ENCODE assay signal across 8 cellular contexts in genomic region chr4:145808021-145808650, GRCh38.
DNase-seq lines count a peak whose midpoint lies in the region; ATAC-seq and TF ChIP-seq lines count a peak whose summit lies in the region.

No MANE protein-coding gene starts in this region.

- ATAC-seq in GM19023 (IDR thresholded peaks at IDR 0.05; ENCODE audit: unreplicated experiment) (peak; percentile 67), HG03064 (IDR thresholded peaks at IDR 0.05; ENCODE audit: low read depth, unreplicated experiment) (peak; percentile 40), gastrocnemius medialis (peak; percentile 67 to 71)

- no peaks in the 10 kb centered on the region for H3K27me3 ChIP-seq in BJ (ENCODE audit: control insufficient read depth, insufficient read depth, low read length)
- H3K27me3 ChIP-seq in esophagus (ENCODE audit: control insufficient read depth in 1 of 2, insufficient read depth in 2 of 2, low read length in 2 of 2): no peaks in the 10 kb centered on the region
- H3K27me3 ChIP-seq in gastrocnemius medialis: no peaks in the 10 kb centered on the region

- H3K4me1 Mint-ChIP-seq in T-helper 1 cell treated with Interleukin-12 subunit alpha and Interleukin-12 subunit beta and Interleukin-4 antibody, amounts not matched to agents 30 μg/mL and 1 μg/mL, for 36 hours (ENCODE audit: low read depth): peaks cover 33% of the 10 kb centered on the region

- H3K36me3 ChIP-seq in BJ (ENCODE audit: control insufficient read depth, insufficient read depth, low read length) (peaks cover 2% of the 10 kb centered on the region; the same call in 1 of the 2 replicates), esophagus (ENCODE audit: control insufficient read depth in 2 of 2, insufficient read depth in 2 of 2, low read length in 1 of 2) (no peaks in the 10 kb centered on the region), gastrocnemius medialis (no peaks in the 10 kb centered on the region)

- CTCF ChIA-PET in BJ (lab: Yijun Ruan, JAX): interaction anchor here (0.6 to 0.8 kb wide), 2 partner anchors 12 to 58 kb away, joined by 3 to 4 read pairs; no protein-coding TSS in a partner anchor

- TF ChIP-seq CTCF in BJ (IDR thresholded peaks at IDR 0.05; ENCODE audit: insufficient read depth, low read depth, low read length) (no peak), gastrocnemius medialis (IDR thresholded peaks at IDR 0.05 in 4 of 5, conservative IDR thresholded peaks at IDR 0.05 in 1 of 5) (no peak)

- H3K9me3 ChIP-seq in esophagus (ENCODE audit: control insufficient read depth in 2 of 2, insufficient read depth in 1 of 2, low read depth in 1 of 2, low read length in 1 of 2) (peaks cover 0 to 2% of the 10 kb centered on the region in 2 donors), gastrocnemius medialis (no peaks in the 10 kb centered on the region)

- 7 to 37% methylated on average over 3 of the region's 3 CpGs for WGBS in esophagus, 2 donors

- H3K27ac ChIP-seq in esophagus (ENCODE audit: low read depth in 2 of 2, low read length in 1 of 2): peak overlapping the region; percentile 75 to 84
- peak overlapping the region in 2 of 4 donors; percentile 10 to 58 for H3K27ac ChIP-seq in gastrocnemius medialis

- no peak overlapping the region for H3K4me3 ChIP-seq in BJ (ENCODE audit: low read depth, low read length)
- H3K4me3 ChIP-seq in esophagus (ENCODE audit: low read depth in 1 of 2, low read length in 2 of 2): no peak overlapping the region
- no peak overlapping the region for H3K4me3 ChIP-seq in gastrocnemius medialis

- DNase-seq in BJ (ENCODE audit: low read depth): peak; percentile 79
- no peak for DNase-seq in gastrocnemius medialis
- DNase-seq in SHP77 (lab: John Stamatoyannopoulos, UW): no peak
- DNase-seq in middle frontal gyrus (ENCODE audit: extremely low spot score, low spot score): no peak

- POLR2A ChIA-PET in BJ (lab: Charles Lee): no interaction called here

- in situ Hi-C loops in gastrocnemius medialis (cut with MboI; ENCODE audit: low sequenced_read_pairs in 4 of 4): no loop called here

- peak overlapping the region; percentile 96 for H3K27ac Mint-ChIP-seq in T-helper 1 cell treated with Interleukin-12 subunit alpha and Interleukin-12 subunit beta and Interleukin-4 antibody, amounts not matched to agents 30 μg/mL and 1 μg/mL, for 36 hours

- peaks cover 38% of the 10 kb centered on the region for H3K36me3 Mint-ChIP-seq in T-helper 1 cell treated with Interleukin-12 subunit alpha and Interleukin-12 subunit beta and Interleukin-4 antibody, amounts not matched to agents 30 μg/mL and 1 μg/mL, for 36 hours (ENCODE audit: low read depth)

- no peaks in the 10 kb centered on the region for H3K27me3 Mint-ChIP-seq in T-helper 1 cell treated with Interleukin-12 subunit alpha and Interleukin-12 subunit beta and Interleukin-4 antibody, amounts not matched to agents 30 μg/mL and 1 μg/mL, for 36 hours (ENCODE audit: low read depth)

- H3K4me1 ChIP-seq in esophagus (ENCODE audit: control insufficient read depth in 2 of 2, insufficient read depth in 2 of 2, low read length in 1 of 2): no peaks in the 10 kb centered on the region
- peaks cover 23 to 30% of the 10 kb centered on the region in 2 donors for H3K4me1 ChIP-seq in gastrocnemius medialis

- TF ChIP-seq POLR2A in gastrocnemius medialis (IDR thresholded peaks at IDR 0.05): no peak

- peak overlapping the region; percentile 71 for H3K4me3 Mint-ChIP-seq in T-helper 1 cell treated with Interleukin-12 subunit alpha and Interleukin-12 subunit beta and Interleukin-4 antibody, amounts not matched to agents 30 μg/mL and 1 μg/mL, for 36 hours

- H3K9me3 Mint-ChIP-seq in T-helper 1 cell treated with Interleukin-12 subunit alpha and Interleukin-12 subunit beta and Interleukin-4 antibody, amounts not matched to agents 30 μg/mL and 1 μg/mL, for 36 hours: peaks cover 14% of the 10 kb centered on the region

- intact Hi-C loops in gastrocnemius medialis (cut with DNase I; ENCODE audit: low total_unique reads): loop anchor here (10.0 kb wide), 1 partner anchor 717 kb away; the partner anchor contains the start of gene SLC10A7
